Comparison of ENCODE assay signal across 19 cellular contexts in the genomic region with DNA sequence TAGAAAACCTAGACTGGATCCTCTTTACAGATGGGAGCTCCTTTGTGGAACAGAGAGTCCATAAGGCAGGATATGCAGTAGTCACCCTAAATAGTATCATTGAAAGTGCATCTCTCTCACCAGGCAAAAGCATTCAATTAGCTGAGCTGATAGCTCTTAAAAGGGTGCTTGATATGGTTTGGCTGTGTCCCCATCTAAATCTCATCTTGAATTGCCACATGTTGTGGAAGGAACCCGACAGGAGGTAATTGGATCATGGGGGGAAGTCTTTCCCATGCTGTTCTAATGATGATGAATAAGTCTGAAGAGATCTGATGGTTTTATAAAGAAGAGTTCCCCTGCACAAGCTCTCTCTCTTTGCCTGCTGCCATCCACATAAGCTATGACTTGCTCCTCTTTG.
DNase-seq lines count a peak whose midpoint lies in the region; ATAC-seq and TF ChIP-seq lines count a peak whose summit lies in the region.
"Had no signal": no experiment of that assay in that cellular context is flagged by ENCODE, and none has a peak within 500 bp of the region (broad histone marks: within the 10 kb centered on the region; RNA-seq: fewer than 3 reads in every experiment).

No MANE protein-coding gene starts in this region.

- no peaks in the 10 kb centered on the region for H3K36me3 ChIP-seq in esophagus muscularis mucosa

- H3K79me2 ChIP-seq in H9 (ENCODE audit: insufficient read depth, low read length), result no peaks in the 10 kb centered on the region; the same call in 1 of the 2 replicates

- H3K14ac ChIP-seq in H9 (ENCODE audit: insufficient read depth, low read length), result no peak overlapping the region

- H2AK5ac ChIP-seq in H9 (ENCODE audit: insufficient read length, low read length), result no peak overlapping the region

- H3K36me3 Mint-ChIP-seq in H9 (ENCODE audit: insufficient read depth in 1 of 3, low read depth in 3 of 3), result peaks cover 0 to 6% (median 0%) of the 10 kb centered on the region in 3 experiments; a peak in 4 of 7 replicates
- H3K36me3 Mint-ChIP-seq: T-cell had no signal

- no peak overlapping the region for H2BK15ac ChIP-seq in H9 (ENCODE audit: low read depth, low read length)

- TF ChIP-seq EP300 in esophagus muscularis mucosa (IDR thresholded peaks at IDR 0.05), result no peak

- peak overlapping the region in 2 of 3 experiments; percentile 3 to 46; a peak in 2 of 7 replicates for H3K27ac Mint-ChIP-seq in H9
- H3K27ac Mint-ChIP-seq: T-cell had no signal

- H3K4me2 ChIP-seq in H9 (ENCODE audit: insufficient read depth, insufficient read length, low read length), result no peak overlapping the region

- no peak overlapping the region for H3K4me3 Mint-ChIP-seq in H9
- H3K4me3 Mint-ChIP-seq: T-cell had no signal

- H4K5ac ChIP-seq in H9 (ENCODE audit: insufficient read length, low read depth, low read length), result no peak overlapping the region

- no peak overlapping the region for H2BK12ac ChIP-seq in H9 (ENCODE audit: insufficient read length, low read depth, low read length)

- intact Hi-C loops in esophagus muscularis mucosa (cut with DNase I), result no loop called here

- TF ChIP-seq CTCF in H9 (conservative IDR thresholded peaks at IDR 0.05) (no peak), esophagus muscularis mucosa (IDR thresholded peaks at IDR 0.05) (no peak)

- H3K9ac ChIP-seq in H9 (ENCODE audit: extremely low read depth, insufficient read length, low read length), result no peak overlapping the region

- no CpG with 5 or more reads among the region's 1 CpG for WGBS in H9 (ENCODE audit: extremely low coverage, insufficient read length, low lambda C conversion rate)
- 63% methylated on average over 1 of the region's 1 CpG for WGBS in esophagus muscularis mucosa

- no peaks in the 10 kb centered on the region; a peak in 1 of 5 replicates for H3K9me3 Mint-ChIP-seq in H9

- H3K27ac ChIP-seq in H9 (ENCODE audit: insufficient read length, low read depth, low read length) (no peak overlapping the region), esophagus muscularis mucosa (replicated peaks in 1 of 4) (no peak overlapping the region)

- no peak overlapping the region for H3K4me3 ChIP-seq in esophagus muscularis mucosa
- H3K4me3 ChIP-seq: GM12878 had no signal

- peaks cover 5% of the 10 kb centered on the region; the same call in 1 of the 2 replicates for H3K4me1 ChIP-seq in H9 (ENCODE audit: insufficient read depth, low read length)
- H3K4me1 ChIP-seq in esophagus muscularis mucosa, result peaks cover 0 to 4% (median 0%) of the 10 kb centered on the region in 4 donors

- no peaks in the 10 kb centered on the region for H3K79me1 ChIP-seq in H9 (ENCODE audit: insufficient read depth, low read depth, low read length, poor library complexity, severe bottlenecking)

- H2BK5ac ChIP-seq in H9 (ENCODE audit: insufficient read length, low read length), result no peak overlapping the region

- no peaks in the 10 kb centered on the region for H3K27me3 ChIP-seq in H9 (ENCODE audit: insufficient read depth, low read length)
- H3K27me3 ChIP-seq in esophagus muscularis mucosa, result no peaks in the 10 kb centered on the region

- peak; percentile 64 for DNase-seq in NCI-H82 (lab: John Stamatoyannopoulos, UW)
- no peak for DNase-seq in NCI-H82 treated with DMSO at 0.1 percent for 48 hours (lab: John Stamatoyannopoulos, UW; ENCODE audit: unreplicated experiment)
- no peak for DNase-seq in H9
- peak; percentile 12 for DNase-seq in SK-N-DZ (ENCODE audit: low spot score)
- DNase-seq in esophagus muscularis mucosa (ENCODE audit: extremely low spot score), result peak; percentile 60
- DNase-seq in stimulated activated naive CD8-positive, alpha-beta T cell treated with anti-CD3 and anti-CD28 coated beads, Interleukin-15, Interleukin-2, amounts not matched to agents 100 U/mL and 50 U/mL, for 24 hours, result no peak
- DNase-seq: Calu3, DMS53, Kasumi-1, MV-4-11, NCI-H2029, NCI-H345, NCI-H526, SIG-M5, T-cell had no signal

- ATAC-seq in GM21360 (IDR thresholded peaks at IDR 0.05; ENCODE audit: unreplicated experiment), result no peak
- ATAC-seq in stimulated activated naive CD8-positive, alpha-beta T cell treated with anti-CD3 and anti-CD28 coated beads, Interleukin-15, Interleukin-2, amounts not matched to agents 100 U/mL and 50 U/mL, for 24 hours, result no peak
- ATAC-seq in HG03457 (IDR thresholded peaks at IDR 0.05; ENCODE audit: unreplicated experiment), result no peak
- ATAC-seq: GM12878, HepG2, T-cell had no signal

- H3K9me3 ChIP-seq in H9 (ENCODE audit: control insufficient read depth, low read depth, low read length), result no peaks in the 10 kb centered on the region
- H3K9me3 ChIP-seq in esophagus muscularis mucosa, result no peaks in the 10 kb centered on the region

- no peak overlapping the region for H4K8ac ChIP-seq in H9 (replicated peaks; ENCODE audit: insufficient read length, low read depth, low read length)

- H2AFZ ChIP-seq in H9 (ENCODE audit: low read length), result no peak overlapping the region

- H3K23me2 ChIP-seq in H9 (ENCODE audit: insufficient read length, low read depth, low read length, poor library complexity, severe bottlenecking), result no peaks in the 10 kb centered on the region

- no peak overlapping the region for H3K18ac ChIP-seq in H9 (ENCODE audit: insufficient read length, low read depth, low read length)

- no peak overlapping the region for H4K91ac ChIP-seq in H9 (ENCODE audit: insufficient read length, low read depth, low read length)

- no peak overlapping the region for H3K56ac ChIP-seq in H9 (ENCODE audit: insufficient read length, low read depth, low read length)

- H3K4me1 Mint-ChIP-seq in H9, result peaks cover 25 to 34% of the 10 kb centered on the region in 2 experiments
- H3K4me1 Mint-ChIP-seq: T-cell had no signal

- no peaks in the 10 kb centered on the region for H4K20me1 ChIP-seq in H9 (ENCODE audit: control insufficient read depth, insufficient read depth, insufficient read length)

- H3K23ac ChIP-seq in H9 (ENCODE audit: insufficient read length, low read depth, low read length), result no peak overlapping the region

- H2BK120ac ChIP-seq in H9 (ENCODE audit: low read depth, low read length, poor library complexity, severe bottlenecking), result no peak overlapping the region

- H3K4ac ChIP-seq in H9 (ENCODE audit: low read depth, low read length), result no peak overlapping the region

- no peak overlapping the region for H2BK20ac ChIP-seq in H9 (ENCODE audit: low read depth, low read length, poor library complexity, severe bottlenecking)

- no peak for TF ChIP-seq POLR2A in esophagus muscularis mucosa (IDR thresholded peaks at IDR 0.05; ENCODE audit: low read depth)

- no peaks in the 10 kb centered on the region for H3K27me3 Mint-ChIP-seq in H9 (ENCODE audit: low read depth)

- H3T11ph ChIP-seq in H9 (ENCODE audit: low read length), result no peak overlapping the region

Comparison
In these comparisons a context has a peak if more than half of its experiments do, and no peak if none do; other contexts are left out.
1. DNase-seq: peak in NCI-H82 (single experiment), SK-N-DZ (single experiment) and esophagus muscularis mucosa (single experiment); none in NCI-H82 treated with DMSO at 0.1 percent for 48 hours (single experiment), H9 (single experiment) and stimulated activated naive CD8-positive, alpha-beta T cell treated with anti-CD3 and anti-CD28 coated beads, Interleukin-15, Interleukin-2, amounts not matched to agents 100 U/mL and 50 U/mL, for 24 hours (single experiment).